In genomic region chr4:16289872-16290554, GRCh38 we compare ENCODE assay signal across 8 cellular contexts.
DNase-seq lines count a peak whose midpoint lies in the region; ATAC-seq, FAIRE-seq and TF ChIP-seq lines count a peak whose summit lies in the region.

No MANE protein-coding gene starts in this region.

- H3K27ac Mint-ChIP-seq in T-helper 2 cell treated with Interferon-gamma antibody and Interleukin-4, amounts not matched to agents 5 μg/mL and 100 μg/mL, for 36 hours, result no peak overlapping the region

- ATAC-seq in Right ventricle myocardium inferior (no peak), thoracic aorta (ENCODE audit: insufficient number of reproducible peaks, low FRiP score, low read depth) (no peak)

- H3K4me2 ChIP-seq in MM.1S (ENCODE audit: low read depth, low read length), result 0 out of 2 replicates have a peak overlapping the region, but pooled peaks have one; percentile 5

- peak overlapping the region; percentile 40; the same call in 1 of the 2 replicates for H2AFZ ChIP-seq in MM.1S (ENCODE audit: low read length)

- H4K20me1 ChIP-seq in MM.1S (ENCODE audit: insufficient read depth, low read length), result no peaks in the 10 kb centered on the region

- no peaks in the 10 kb centered on the region for H3K9me2 ChIP-seq in MM.1S (replicated peaks; ENCODE audit: insufficient read depth, low read length)

- H3K9me3 ChIP-seq in cardiac muscle cell (ENCODE audit: low read depth), result no peaks in the 10 kb centered on the region
- H3K9me3 ChIP-seq in MM.1S (replicated peaks; ENCODE audit: insufficient read depth, low read length), result no peaks in the 10 kb centered on the region
- H3K9me3 ChIP-seq in adipocyte (ENCODE audit: control insufficient read depth, low read length), result no peaks in the 10 kb centered on the region
- H3K9me3 ChIP-seq in thoracic aorta, result no peaks in the 10 kb centered on the region

- H3K36me3 Mint-ChIP-seq in T-helper 2 cell treated with Interferon-gamma antibody and Interleukin-4, amounts not matched to agents 5 μg/mL and 100 μg/mL, for 36 hours (ENCODE audit: low read depth), result no peaks in the 10 kb centered on the region

- H3K9ac ChIP-seq in MM.1S (ENCODE audit: low read length) (no peak overlapping the region), adipocyte (ENCODE audit: low read length) (peak overlapping the region; percentile 53)

- no peaks in the 10 kb centered on the region for H3K27me3 ChIP-seq in cardiac muscle cell
- H3K27me3 ChIP-seq in MM.1S (replicated peaks; ENCODE audit: insufficient read depth, low read length), result no peaks in the 10 kb centered on the region
- H3K27me3 ChIP-seq in adipocyte (replicated peaks; ENCODE audit: control insufficient read depth, insufficient read depth, low read length), result no peaks in the 10 kb centered on the region
- H3K27me3 ChIP-seq in thoracic aorta (replicated peaks; ENCODE audit: insufficient read depth), result no peaks in the 10 kb centered on the region

- no peaks in the 10 kb centered on the region for H3K9me3 Mint-ChIP-seq in T-helper 2 cell treated with Interferon-gamma antibody and Interleukin-4, amounts not matched to agents 5 μg/mL and 100 μg/mL, for 36 hours

- H3K4me3 ChIP-seq in cardiac muscle cell (no peak overlapping the region), MM.1S (ENCODE audit: low read length) (no peak overlapping the region), adipocyte (ENCODE audit: low read length) (peak overlapping the region; percentile 67), thoracic aorta (peak overlapping the region; percentile 13)

- no peaks in the 10 kb centered on the region for H3K36me3 ChIP-seq in cardiac muscle cell
- no peaks in the 10 kb centered on the region for H3K36me3 ChIP-seq in MM.1S (replicated peaks; ENCODE audit: insufficient read depth, low read length)
- no peaks in the 10 kb centered on the region for H3K36me3 ChIP-seq in adipocyte (ENCODE audit: control insufficient read depth, insufficient read depth, low read length, severe bottlenecking)
- no peaks in the 10 kb centered on the region for H3K36me3 ChIP-seq in thoracic aorta

- H3F3A ChIP-seq in MM.1S (ENCODE audit: insufficient read depth, low read length), result no peaks in the 10 kb centered on the region

- TF ChIP-seq CTCF in cardiac muscle cell (IDR thresholded peaks at IDR 0.05; ENCODE audit: low read depth, low read length) (peak; percentile 53), MM.1S (IDR thresholded peaks at IDR 0.05; ENCODE audit: low read length) (peak; percentile 64), thoracic aorta (IDR thresholded peaks at IDR 0.05) (peak; percentile 54)

- DNase-seq in cardiac muscle cell (ENCODE audit: low read depth in 1 of 2, low spot score in 1 of 2) (peak; percentile 44 to 64), Right ventricle myocardium inferior (ENCODE audit: missing footprints) (no peak), MM.1S (peak; percentile 24), adipocyte (ENCODE audit: low read depth) (peak; percentile 75), thoracic aorta (ENCODE audit: low spot score) (no peak)
- DNase-seq in T-helper 2 cell treated with Interferon-gamma antibody and Interleukin-4, amounts not matched to agents 5 μg/mL and 100 μg/mL, for 36 hours (ENCODE audit: low spot score), result no peak
- DNase-seq in stimulated activated CD4-positive, alpha-beta T cell treated with anti-CD3 and anti-CD28 coated beads, Interleukin-4, amount 100 ng/mL, for 24 hours, result no peak

- no peaks in the 10 kb centered on the region for H3K79me2 ChIP-seq in MM.1S (ENCODE audit: low read length)

- peaks cover 4% of the 10 kb centered on the region for H3K4me1 Mint-ChIP-seq in T-helper 2 cell treated with Interferon-gamma antibody and Interleukin-4, amounts not matched to agents 5 μg/mL and 100 μg/mL, for 36 hours (ENCODE audit: low read depth)

- no peak overlapping the region for H3K4me3 Mint-ChIP-seq in T-helper 2 cell treated with Interferon-gamma antibody and Interleukin-4, amounts not matched to agents 5 μg/mL and 100 μg/mL, for 36 hours

- FAIRE-seq in islet of Langerhans (lab: Jason Lieb, UNC), result peak; percentile 85

- H3K4me1 ChIP-seq in cardiac muscle cell (ENCODE audit: low read depth) (peaks cover 11% of the 10 kb centered on the region), MM.1S (ENCODE audit: low read length) (no peaks in the 10 kb centered on the region), adipocyte (ENCODE audit: control insufficient read depth, insufficient read depth, low read length) (peaks cover 14% of the 10 kb centered on the region), thoracic aorta (ENCODE audit: control insufficient read depth in 1 of 2, low read depth in 2 of 2) (peaks cover 0 to 4% of the 10 kb centered on the region in 2 donors)

- H3K27me3 Mint-ChIP-seq in T-helper 2 cell treated with Interferon-gamma antibody and Interleukin-4, amounts not matched to agents 5 μg/mL and 100 μg/mL, for 36 hours (ENCODE audit: low read depth), result peaks cover 1% of the 10 kb centered on the region

- H3K27ac ChIP-seq in cardiac muscle cell, result no peak overlapping the region
- H3K27ac ChIP-seq in MM.1S (ENCODE audit: low read length), result no peak overlapping the region
- H3K27ac ChIP-seq in thoracic aorta, result no peak overlapping the region

- intact Hi-C loops in Right ventricle myocardium inferior (cut with DNase I), result loop anchor here (2.0 to 5.0 kb wide), 3 partner anchors 155 to 1157 kb away; no protein-coding TSS in a partner anchor

Comparison
In these comparisons a context has a peak if more than half of its experiments do, and no peak if none do; other contexts are left out.
1. DNase-seq: peak in cardiac muscle cell (2 of 2), MM.1S (single experiment) and adipocyte (single experiment); none in Right ventricle myocardium inferior (single experiment), thoracic aorta (single experiment), T-helper 2 cell treated with Interferon-gamma antibody and Interleukin-4, amounts not matched to agents 5 μg/mL and 100 μg/mL, for 36 hours (single experiment) and stimulated activated CD4-positive, alpha-beta T cell treated with anti-CD3 and anti-CD28 coated beads, Interleukin-4, amount 100 ng/mL, for 24 hours (single experiment).
2. H3K4me3 ChIP-seq: peak in adipocyte (single experiment) and thoracic aorta (single experiment); none in cardiac muscle cell (single experiment) and MM.1S (single experiment).
3. Peak in every context shown above with its lines, with median percentiles within 50 percentile points of each other: CTCF ChIP-seq.